ENCODE assay signal across 16 cellular contexts in genomic region chr18:46715062-46715461, GRCh38.
"Had no signal": no experiment of that assay in that cellular context is flagged by ENCODE, and none has a peak within 500 bp of the region (broad histone marks: within the 10 kb centered on the region; RNA-seq: fewer than 3 reads in every experiment).

No MANE protein-coding gene starts in this region.

- ATAC-seq: activated T-cell treated with anti-CD3 and anti-CD28 coated beads, Interleukin-2, amount 50 U/mL, for 4 hours; esophagus mucosa; left cardiac atrium; pancreas; right cardiac atrium; stimulated activated naive CD8-positive, alpha-beta T cell treated with anti-CD3 and anti-CD28 coated beads, Interleukin-15, amount 100 ng/mL, for 72 hours had no signal

- DNase-seq: activated naive CD4-positive, alpha-beta T cell; activated T-cell treated with anti-CD3 and anti-CD28 coated beads, Interleukin-2, amount 50 U/mL, for 4 hours; adrenal gland; brain microvascular endothelial cell; caudate nucleus; dermis blood vessel endothelial cell; effector memory CD4-positive, alpha-beta T cell; hippocampal formation; islet precursor cell; left cardiac atrium; pancreas; right cardiac atrium; stimulated activated CD4-positive, alpha-beta T cell treated with anti-CD3 and anti-CD28 coated beads, Interleukin-12 subunit alpha, Interleukin-12 subunit beta, amount 100 ng/mL, for 4 hours; stimulated activated CD4-positive, alpha-beta T cell treated with anti-CD3 and anti-CD28 coated beads, Interleukin-4, amount 100 ng/mL, for 4 hours; stimulated activated naive CD8-positive, alpha-beta T cell treated with anti-CD3 and anti-CD28 coated beads, Interleukin-15, amount 100 ng/mL, for 72 hours had no signal
